In genomic region chr1:24248859-24249258, GRCh38 we compare ENCODE assay signal across 1 cellular context.
TF ChIP-seq lines count a peak whose summit lies in the region.

No MANE protein-coding gene starts in this region.

TF ChIP-seq in HEK293, 187 proteins besides CTCF, POLR2A, EP300 and RAD21 (continued from another document):
- TF ChIP-seq, protein P1, sequence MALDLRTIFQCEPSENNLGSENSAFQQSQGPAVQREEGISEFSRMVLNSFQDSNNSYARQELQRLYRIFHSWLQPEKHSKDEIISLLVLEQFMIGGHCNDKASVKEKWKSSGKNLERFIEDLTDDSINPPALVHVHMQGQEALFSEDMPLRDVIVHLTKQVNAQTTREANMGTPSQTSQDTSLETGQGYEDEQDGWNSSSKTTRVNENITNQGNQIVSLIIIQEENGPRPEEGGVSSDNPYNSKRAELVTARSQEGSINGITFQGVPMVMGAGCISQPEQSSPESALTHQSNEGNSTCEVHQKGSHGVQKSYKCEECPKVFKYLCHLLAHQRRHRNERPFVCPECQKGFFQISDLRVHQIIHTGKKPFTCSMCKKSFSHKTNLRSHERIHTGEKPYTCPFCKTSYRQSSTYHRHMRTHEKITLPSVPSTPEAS (tag by site-specific recombination; IDR thresholded peaks at IDR 0.05): no peak
- TF ChIP-seq ZBTB17 (tag by site-specific recombination; IDR thresholded peaks at IDR 0.05): peak; percentile 91
- peak; percentile 17; the same call in 1 of the 2 replicates for TF ChIP-seq ZBTB20 (tag by site-specific recombination; IDR thresholded peaks at IDR 0.05)
- peak; percentile 44 for TF ChIP-seq ZNF335 (tag by site-specific recombination; conservative IDR thresholded peaks at IDR 0.05)
